19 cellular contexts compared by ENCODE assay signal in the genomic region with DNA sequence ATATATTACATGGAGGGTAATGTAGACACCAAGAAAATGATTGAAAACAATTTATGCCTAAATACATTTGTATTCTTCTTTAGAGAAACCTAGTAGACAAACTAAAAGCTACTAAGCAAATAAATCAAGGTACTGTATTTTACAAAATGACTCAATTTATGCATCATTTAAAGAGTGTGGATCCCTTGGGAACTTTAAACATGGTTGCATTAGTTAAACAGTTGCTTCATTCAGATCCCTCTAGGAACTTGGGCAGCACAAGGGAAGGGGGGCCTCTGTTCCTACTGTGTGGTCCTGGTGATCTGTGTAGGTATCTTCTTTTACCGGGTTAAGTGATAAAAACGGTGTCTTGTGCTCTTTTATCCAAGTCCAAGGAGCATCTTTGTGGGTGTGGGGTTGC. TPM values are rescaled to one million over a fixed set of nuclear protein-coding genes. Genes with fewer than 3 reads are reported as not detected.
"Had no signal": no experiment of that assay in that cellular context is flagged by ENCODE, and none has a peak within 500 bp of the region (broad histone marks: within the 10 kb centered on the region; RNA-seq: fewer than 3 reads in every experiment).

No MANE protein-coding gene starts in this region.

- H3K9me3 ChIP-seq: breast epithelium, upper lobe of right lung had no signal

- DNase-seq: activated CD8-positive, alpha-beta memory T cell treated with anti-CD3 and anti-CD28 coated beads, Interleukin-2, amount 10 ng/mL, durations not matched to agents 7 days and 5 days; amygdala; central memory CD4-positive, alpha-beta T cell; endodermal cell; left lung; mesendoderm; natural killer cell; posterior cingulate gyrus; right cardiac atrium; stimulated activated CD4-positive, alpha-beta T cell treated with anti-CD3 and anti-CD28 coated beads, Interleukin-2, amount 100 ng/mL, for 48 hours; substantia nigra; upper lobe of right lung had no signal

- H3K36me3 ChIP-seq: breast epithelium, left lung, neural progenitor cell, upper lobe of right lung had no signal

- H3K4me1 ChIP-seq: breast epithelium, neural progenitor cell, upper lobe of right lung had no signal

- H2AFZ ChIP-seq: neural progenitor cell had no signal

- H3K27ac ChIP-seq: breast epithelium, left lung, neural progenitor cell, upper lobe of right lung had no signal

- H3K4me3 ChIP-seq: breast epithelium, left lung, lung, neural progenitor cell, upper lobe of right lung had no signal

- H3K9ac ChIP-seq: neural progenitor cell had no signal

- H3K4me2 ChIP-seq: neural progenitor cell had no signal

- H3K27me3 ChIP-seq: breast epithelium, left lung, neural progenitor cell, upper lobe of right lung had no signal

- ATAC-seq: activated CD8-positive, alpha-beta memory T cell treated with anti-CD3 and anti-CD28 coated beads, Interleukin-2, amount 10 ng/mL, durations not matched to agents 7 days and 5 days; activated naive CD8-positive, alpha-beta T cell treated with anti-CD3 and anti-CD28 coated beads, Interleukin-2, amount 50 U/mL, for 24 hours; left lung; natural killer cell; right cardiac atrium; WTC11 had no signal

RNA-seq across cellular contexts. Expression of a gene that starts 31.5 kb away (rescaled TPM):
- total RNA-seq: activated T-helper 2 cell treated with anti-CD3 and anti-CD28 coated beads, Interferon-gamma antibody, Interleukin-2, Interleukin-4, amounts not matched to agents 10 μg/mL and 5 μg/mL and 100 μg/mL, durations not matched to agents 14 hours and 24 hours and 36 hours; mononuclear cell; natural killer cell had no signal
